Comparison of ENCODE assay signal across 16 cellular contexts in the genomic region with DNA sequence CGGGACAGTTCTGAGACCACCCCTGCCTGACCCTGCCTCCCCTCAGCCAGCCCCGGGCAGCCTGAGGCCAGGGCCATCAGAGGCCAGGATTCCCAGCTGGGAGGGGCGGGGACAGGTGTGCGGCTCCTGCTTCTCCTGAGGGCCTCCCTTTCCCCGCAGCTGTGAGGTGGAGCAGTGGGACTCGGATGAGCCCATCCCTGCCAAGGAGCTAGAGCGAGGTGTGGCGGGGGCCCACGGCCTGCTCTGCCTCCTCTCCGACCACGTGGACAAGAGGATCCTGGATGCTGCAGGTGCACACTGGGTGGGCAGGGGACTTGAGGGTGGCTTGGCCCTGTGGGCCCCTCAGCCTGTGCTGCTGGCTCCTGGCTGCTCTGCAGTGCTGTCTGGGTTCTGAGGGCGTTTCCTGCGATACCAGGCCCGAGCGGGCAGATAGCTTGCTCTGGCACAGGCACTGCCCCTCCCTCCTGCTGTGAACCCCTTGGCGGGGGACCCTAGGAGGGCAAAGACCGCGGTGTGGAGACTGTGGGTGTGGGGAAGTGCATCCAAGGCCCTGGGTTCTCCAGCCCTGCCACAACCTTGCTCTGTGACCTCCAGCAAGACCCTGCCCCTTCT. TPM values are rescaled to one million over a fixed set of nuclear protein-coding genes. Genes with fewer than 3 reads are reported as not detected.
DNase-seq lines count a peak whose midpoint lies in the region; ATAC-seq and TF ChIP-seq lines count a peak whose summit lies in the region.
"Had no signal": no experiment of that assay in that cellular context is flagged by ENCODE, and none has a peak within 500 bp of the region (broad histone marks: within the 10 kb centered on the region; RNA-seq: fewer than 3 reads in every experiment).

No MANE protein-coding gene starts in this region.

- H3K27ac ChIP-seq in ACC112 (ENCODE audit: low read depth, low read length) (no peak overlapping the region), mammary epithelial cell (ENCODE audit: insufficient read depth, low read depth, low read length) (no peak overlapping the region)

- no peak for DNase-seq in mammary epithelial cell
- no peak for DNase-seq in NCI-H1436 treated with DMSO at 0.1 percent for 48 hours (lab: John Stamatoyannopoulos, UW)
- DNase-seq in NCI-H524 (lab: John Stamatoyannopoulos, UW), result no peak
- DNase-seq: activated CD4-positive, alpha-beta T cell treated with anti-CD3 and anti-CD28 coated beads, Interleukin-2, amount 10 ng/mL, durations not matched to agents 24 days and 14 days; amniotic stem cell; HCEC 1CT; Right ventricle myocardium superior had no signal

- dilution Hi-C loops in mammary epithelial cell (cut with HindIII; ENCODE audit: low sequenced_read_pairs), result no loop called here

- TF ChIP-seq RAD21 in Ishikawa (IDR thresholded peaks at IDR 0.05; ENCODE audit: low read depth), result no peak

- peaks cover 28% of the 10 kb centered on the region for H3K36me3 Mint-ChIP-seq in nephron (ENCODE audit: low read depth)

- H3K4me1 ChIP-seq in ACC112 (ENCODE audit: control insufficient read depth, insufficient read depth, low read length, unreplicated experiment) (peaks cover 23% of the 10 kb centered on the region), mammary epithelial cell (ENCODE audit: insufficient read depth, low read length) (peaks cover 24% of the 10 kb centered on the region)

- H3K36me3 ChIP-seq in ACC112 (ENCODE audit: insufficient read depth, low read length), result no peaks in the 10 kb centered on the region
- H3K36me3 ChIP-seq in mammary epithelial cell (ENCODE audit: insufficient read depth, low read length), result peaks cover 19% of the 10 kb centered on the region

- no peak overlapping the region for H3K9ac ChIP-seq in mammary epithelial cell (ENCODE audit: insufficient read depth, low read length)

- no peaks in the 10 kb centered on the region for H3K27me3 ChIP-seq in ACC112 (ENCODE audit: insufficient read depth, low read length)
- no peaks in the 10 kb centered on the region for H3K27me3 ChIP-seq in mammary epithelial cell (ENCODE audit: insufficient read depth, low read length)

- H2AFZ ChIP-seq in ACC112 (ENCODE audit: low read length, unreplicated experiment), result no peak overlapping the region
- H2AFZ ChIP-seq in mammary epithelial cell (ENCODE audit: low read depth, low read length), result no peak overlapping the region

- no peak for TF ChIP-seq EP300 in Ishikawa (IDR thresholded peaks at IDR 0.05; ENCODE audit: borderline replicate concordance)

- H3K4me3 ChIP-seq in ACC112 (ENCODE audit: low read depth, low read length), result peak overlapping the region; percentile 96; the same call in 1 of the 2 replicates
- peak overlapping the region in 1 of 3 experiments; percentile 19 for H3K4me3 ChIP-seq in mammary epithelial cell (replicated peaks in 1 of 3; ENCODE audit: insufficient read depth in 1 of 3, low read depth in 2 of 3, low read length in 3 of 3)

- no peaks in the 10 kb centered on the region for H3K9me3 ChIP-seq in mammary epithelial cell (replicated peaks; ENCODE audit: insufficient read depth, low read length)

- peak overlapping the region in 2 of 3 experiments; percentile 17 to 40 for H3K4me3 Mint-ChIP-seq in nephron

- no peaks in the 10 kb centered on the region for H4K20me1 ChIP-seq in mammary epithelial cell (ENCODE audit: insufficient read depth, low read length)

- ATAC-seq in GM19328 (IDR thresholded peaks at IDR 0.05; ENCODE audit: unreplicated experiment) (no peak), HG03135 (IDR thresholded peaks at IDR 0.05; ENCODE audit: unreplicated experiment) (no peak)
- ATAC-seq: right cardiac atrium; stimulated activated effector memory CD8-positive, alpha-beta T cell treated with anti-CD3 and anti-CD28 coated beads, Interleukin-12 subunit alpha, Interleukin-12 subunit beta, amount 100 ng/mL, for 72 hours had no signal

- no peak overlapping the region for H3K27ac Mint-ChIP-seq in nephron
- H3K27ac Mint-ChIP-seq: activated CD4-positive, alpha-beta T cell treated with anti-CD3 and anti-CD28 coated beads, Interleukin-2, amount 10 ng/mL, durations not matched to agents 24 days and 14 days; stimulated activated effector memory CD8-positive, alpha-beta T cell treated with anti-CD3 and anti-CD28 coated beads, Interleukin-12 subunit alpha, Interleukin-12 subunit beta, amount 100 ng/mL, for 72 hours; T-helper 2 cell treated with Interferon-gamma antibody and Interleukin-4, amounts not matched to agents 5 μg/mL and 100 μg/mL, for 36 hours had no signal

- intact Hi-C loops in mammary epithelial cell (cut with micrococcal nuclease), result loop anchor here (5.0 kb wide), 1 partner anchor 33 kb away; no protein-coding TSS in a partner anchor

- peaks cover 18% of the 10 kb centered on the region for H3K4me1 Mint-ChIP-seq in nephron

- TF ChIP-seq CTCF in mammary epithelial cell (conservative IDR thresholded peaks at IDR 0.05 in 1 of 2, IDR thresholded peaks at IDR 0.05 in 1 of 2; ENCODE audit: extremely low read depth in 1 of 2, insufficient read depth in 1 of 2, low read depth in 1 of 2, low read length in 2 of 2) (no peak), nephron (IDR thresholded peaks at IDR 0.05; ENCODE audit: unreplicated experiment in 3 of 3) (no peak)

- in situ Hi-C loops in mammary epithelial cell (cut with MboI; ENCODE audit: low sequenced_read_pairs in 2 of 2), result loop anchor here in 1 of 2 donors (25.0 kb wide), 1 partner anchor 637 kb away; no protein-coding TSS in a partner anchor

- H3K79me2 ChIP-seq in ACC112 (ENCODE audit: control insufficient read depth, insufficient read depth, low read length, unreplicated experiment) (peaks cover 25% of the 10 kb centered on the region), mammary epithelial cell (ENCODE audit: insufficient read depth, low read length) (peaks cover 44% of the 10 kb centered on the region)

- peak overlapping the region; percentile 78 for H3K4me2 ChIP-seq in mammary epithelial cell (ENCODE audit: insufficient read depth, low read depth, low read length)

- CTCF ChIA-PET in mammary epithelial cell (lab: Charles Lee; ENCODE audit: low non-redundant PET), result no interaction called here

- no peaks in the 10 kb centered on the region for H3K9me3 Mint-ChIP-seq in nephron
- H3K9me3 Mint-ChIP-seq: activated CD4-positive, alpha-beta T cell treated with anti-CD3 and anti-CD28 coated beads, Interleukin-2, amount 10 ng/mL, durations not matched to agents 24 days and 14 days; neural crest cell; stimulated activated effector memory CD8-positive, alpha-beta T cell treated with anti-CD3 and anti-CD28 coated beads, Interleukin-12 subunit alpha, Interleukin-12 subunit beta, amount 100 ng/mL, for 72 hours; T-helper 2 cell treated with Interferon-gamma antibody and Interleukin-4, amounts not matched to agents 5 μg/mL and 100 μg/mL, for 36 hours had no signal

- no TSS peak for BruUV-seq in mammary epithelial cell (replicated peaks; lab: Mats Ljungman, UMichigan)

- no peaks in the 10 kb centered on the region for H3K27me3 Mint-ChIP-seq in nephron (ENCODE audit: low read depth)
- H3K27me3 Mint-ChIP-seq: activated CD4-positive, alpha-beta T cell treated with anti-CD3 and anti-CD28 coated beads, Interleukin-2, amount 10 ng/mL, durations not matched to agents 24 days and 14 days had no signal

- WGBS in mammary epithelial cell (ENCODE audit: low coverage, missing lambda C conversion rate), result 75% methylated on average over 11 of the region's 18 CpGs

TF ChIP-seq in Ishikawa, 13 proteins besides CTCF, POLR2A, EP300 and RAD21:
- TF ChIP-seq ZBTB7A (IDR thresholded peaks at IDR 0.05; ENCODE audit: low read depth), result 0 out of 2 replicates have a peak, but pooled peaks have one; percentile 23
- TF ChIP-seq, protein P1, sequence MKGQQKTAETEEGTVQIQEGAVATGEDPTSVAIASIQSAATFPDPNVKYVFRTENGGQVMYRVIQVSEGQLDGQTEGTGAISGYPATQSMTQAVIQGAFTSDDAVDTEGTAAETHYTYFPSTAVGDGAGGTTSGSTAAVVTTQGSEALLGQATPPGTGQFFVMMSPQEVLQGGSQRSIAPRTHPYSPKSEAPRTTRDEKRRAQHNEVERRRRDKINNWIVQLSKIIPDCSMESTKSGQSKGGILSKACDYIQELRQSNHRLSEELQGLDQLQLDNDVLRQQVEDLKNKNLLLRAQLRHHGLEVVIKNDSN (IDR thresholded peaks at IDR 0.05), result no peak
TF ChIP-seq in Ishikawa: peak in this region for 1.

RNA-seq across cellular contexts. Expression of a gene that starts 2.3 kb away (rescaled TPM):
- total RNA-seq in mammary epithelial cell, result 100 to 1,000 TPM in 1 of 2 donors, 10 to 100 TPM in 1; 87.0 to 163 TPM
- polyA plus RNA-seq in mammary epithelial cell, result 175 TPM
- polyA minus RNA-seq in mammary epithelial cell, result 109 TPM

RNA-seq across cellular contexts. Expression of a gene that starts 40.5 kb away (rescaled TPM):
- total RNA-seq in mammary epithelial cell, result 10 to 100 TPM in 1 of 2 donors, 1 to 10 TPM in 1; 7.6 to 20.5 TPM
- 8.2 TPM for polyA plus RNA-seq in mammary epithelial cell
- 5.8 TPM for polyA minus RNA-seq in mammary epithelial cell
